In genomic region chr13:113129921-113130750, GRCh38 we compare ENCODE assay signal across 9 cellular contexts. TPM values are rescaled to one million over a fixed set of nuclear protein-coding genes. Genes with fewer than 3 reads are reported as not detected.
DNase-seq lines count a peak whose midpoint lies in the region; ATAC-seq lines count a peak whose summit lies in the region.
"Had no signal": no experiment of that assay in that cellular context is flagged by ENCODE, and none has a peak within 500 bp of the region (broad histone marks: within the 10 kb centered on the region; RNA-seq: fewer than 3 reads in every experiment).

No MANE protein-coding gene starts in this region.

- in situ Hi-C loops in ACHN (cut with HindIII; ENCODE audit: low pct_ligation_motif_present, low pct_unique_long_range_greater_than_20kb, low sequenced_read_pairs) = no loop called here

- H3K27me3 ChIP-seq in CD4-positive, alpha-beta memory T cell (ENCODE audit: insufficient read depth, low read length) = peaks cover 5% of the 10 kb centered on the region
- no peaks in the 10 kb centered on the region for H3K27me3 ChIP-seq in rectal smooth muscle tissue (ENCODE audit: control insufficient read depth, insufficient read depth, low read length)

- no peaks in the 10 kb centered on the region for H3K36me3 Mint-ChIP-seq in CD4-positive, alpha-beta memory T cell
- H3K36me3 Mint-ChIP-seq in activated naive CD8-positive, alpha-beta T cell = no peaks in the 10 kb centered on the region

- POLR2A ChIA-PET in CD4-positive, alpha-beta memory T cell (lab: Charles Lee; ENCODE audit: partially characterized antibody) = no interaction called here

- no peak overlapping the region for H3K4me3 ChIP-seq in CD4-positive, alpha-beta memory T cell (ENCODE audit: low read length in 2 of 2)
- H3K4me3 ChIP-seq in rectal smooth muscle tissue (ENCODE audit: low read length) = peak overlapping the region; percentile 6

- peaks cover 2 to 20% of the 10 kb centered on the region in 2 donors for H3K27me3 Mint-ChIP-seq in CD4-positive, alpha-beta memory T cell
- H3K27me3 Mint-ChIP-seq in activated naive CD8-positive, alpha-beta T cell = peaks cover 7% of the 10 kb centered on the region

- no peaks in the 10 kb centered on the region for H3K9me3 ChIP-seq in CD4-positive, alpha-beta memory T cell (ENCODE audit: control insufficient read depth in 1 of 2, low read length in 2 of 2)

- peaks cover 0 to 5% (median 0%) of the 10 kb centered on the region in 4 donors for H3K4me1 Mint-ChIP-seq in CD4-positive, alpha-beta memory T cell
- H3K4me1 Mint-ChIP-seq in activated naive CD8-positive, alpha-beta T cell (ENCODE audit: low read depth) = no peaks in the 10 kb centered on the region

- CTCF ChIA-PET in CD4-positive, alpha-beta memory T cell (lab: Charles Lee; ENCODE audit: partially characterized antibody) = no interaction called here

- no peaks in the 10 kb centered on the region for H3K36me3 ChIP-seq in CD4-positive, alpha-beta memory T cell (ENCODE audit: insufficient read depth, low read length)
- no peaks in the 10 kb centered on the region for H3K36me3 ChIP-seq in rectal smooth muscle tissue (ENCODE audit: control insufficient read depth, insufficient read depth, low read length)

- no peak for ATAC-seq in esophagus mucosa

- no peaks in the 10 kb centered on the region for H3K4me1 ChIP-seq in CD4-positive, alpha-beta memory T cell (ENCODE audit: insufficient read depth, low read length)
- H3K4me1 ChIP-seq in rectal smooth muscle tissue (ENCODE audit: control insufficient read depth, insufficient read depth, low read length) = no peaks in the 10 kb centered on the region

- intact Hi-C loops in CD4-positive, alpha-beta memory T cell (cut with micrococcal nuclease) = no loop called here
- intact Hi-C loops in cardiac septum (cut with DNase I) = no loop called here

- H3K27ac Mint-ChIP-seq in CD4-positive, alpha-beta memory T cell = peak overlapping the region in 1 of 7 donors; percentile 25
- H3K27ac Mint-ChIP-seq in activated naive CD8-positive, alpha-beta T cell = no peak overlapping the region

- H3K9ac ChIP-seq in rectal smooth muscle tissue (ENCODE audit: low read length) = no peak overlapping the region

- peak overlapping the region in 6 of 8 donors; percentile 7 to 57 (median 49) for H3K4me3 Mint-ChIP-seq in CD4-positive, alpha-beta memory T cell
- peak overlapping the region; percentile 69 for H3K4me3 Mint-ChIP-seq in activated naive CD8-positive, alpha-beta T cell

- peaks cover 0 to 1% (median 0%) of the 10 kb centered on the region in 8 donors for H3K9me3 Mint-ChIP-seq in CD4-positive, alpha-beta memory T cell
- H3K9me3 Mint-ChIP-seq in activated naive CD8-positive, alpha-beta T cell (ENCODE audit: low read depth) = no peaks in the 10 kb centered on the region

- H3K27ac ChIP-seq in CD4-positive, alpha-beta memory T cell (ENCODE audit: low read depth, low read length) = no peak overlapping the region
- H3K27ac ChIP-seq in rectal smooth muscle tissue (ENCODE audit: low read depth, low read length) = no peak overlapping the region

- peak in 4 of 5 donors; percentile 10 to 28 (median 17) for DNase-seq in CD4-positive, alpha-beta memory T cell
- DNase-seq in cardiac septum (ENCODE audit: low spot score) (peak; percentile 76), hippocampal formation (lab: John Stamatoyannopoulos, UW) (no peak), SK-N-DZ (ENCODE audit: low spot score) (no peak), ACHN (no peak)
- DNase-seq: MV-4-11 had no signal

RNA-seq across cellular contexts. Expression of gene F10, which starts 7.5 kb away (rescaled TPM):
- not detected for total RNA-seq in CD4-positive, alpha-beta memory T cell
- polyA plus RNA-seq in CD4-positive, alpha-beta memory T cell = not detected
- total RNA-seq in cardiac septum = 13.7 TPM
- 0.56 TPM for total RNA-seq in esophagus mucosa
- polyA plus RNA-seq in SK-N-DZ (2014; cell fraction: cytosol; rRNA removed) = 0.47 and 0.54 TPM in 2 replicates
- 0.13 TPM in 1 of 2 replicates, not detected in the other for polyA plus RNA-seq in SK-N-DZ (2014; cell fraction: nucleus; rRNA removed)

RNA-seq across cellular contexts. Expression of gene F7, which starts 24.5 kb away (rescaled TPM):
- not detected for total RNA-seq in CD4-positive, alpha-beta memory T cell
- polyA plus RNA-seq in CD4-positive, alpha-beta memory T cell = not detected
- total RNA-seq in cardiac septum = 0.46 TPM
- total RNA-seq in esophagus mucosa = not detected
- 0.39 TPM in 1 of 2 replicates, not detected in the other for polyA plus RNA-seq in SK-N-DZ (2014; cell fraction: cytosol; rRNA removed)
- polyA plus RNA-seq in SK-N-DZ (2014; cell fraction: nucleus; rRNA removed) = 0.07 and 0.43 TPM in 2 replicates

RNA-seq across cellular contexts. Expression of gene PROZ, which starts 28.3 kb away (rescaled TPM):
- not detected for total RNA-seq in CD4-positive, alpha-beta memory T cell
- polyA plus RNA-seq in CD4-positive, alpha-beta memory T cell = under 1 TPM in 1 of 2 donors, not detected in 1; 0.32 TPM
- not detected for total RNA-seq in cardiac septum
- not detected for total RNA-seq in esophagus mucosa
- polyA plus RNA-seq in SK-N-DZ (2014; cell fraction: cytosol; rRNA removed) = 0.07 TPM in 1 of 2 replicates, not detected in the other
- polyA plus RNA-seq in SK-N-DZ (2014; cell fraction: nucleus; rRNA removed) = not detected in 2 replicates

Comparison
In these comparisons a context has a peak if more than half of its experiments do, and no peak if none do; other contexts are left out.
1. DNase-seq: peak in CD4-positive, alpha-beta memory T cell (4 of 5) and cardiac septum (single experiment); none in hippocampal formation (0 of 2), SK-N-DZ (single experiment) and ACHN (single experiment).